ENCODE assay signal across 1 cellular context in genomic region chr17:61352771-61353170, GRCh38.
TF ChIP-seq lines count a peak whose summit lies in the region.

No MANE protein-coding gene starts in this region.

TF ChIP-seq in WTC11, 78 proteins besides CTCF, POLR2A, EP300 and RAD21 (continued from another document):
- TF ChIP-seq ZSCAN18 (CRISPR knock-in tag; IDR thresholded peaks at IDR 0.05): no peak
- TF ChIP-seq ZNF281 (CRISPR knock-in tag; IDR thresholded peaks at IDR 0.05): no peak
- TF ChIP-seq, protein P1, sequence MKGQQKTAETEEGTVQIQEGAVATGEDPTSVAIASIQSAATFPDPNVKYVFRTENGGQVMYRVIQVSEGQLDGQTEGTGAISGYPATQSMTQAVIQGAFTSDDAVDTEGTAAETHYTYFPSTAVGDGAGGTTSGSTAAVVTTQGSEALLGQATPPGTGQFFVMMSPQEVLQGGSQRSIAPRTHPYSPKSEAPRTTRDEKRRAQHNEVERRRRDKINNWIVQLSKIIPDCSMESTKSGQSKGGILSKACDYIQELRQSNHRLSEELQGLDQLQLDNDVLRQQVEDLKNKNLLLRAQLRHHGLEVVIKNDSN (CRISPR knock-in tag; IDR thresholded peaks at IDR 0.05): no peak
- TF ChIP-seq, protein P2, sequence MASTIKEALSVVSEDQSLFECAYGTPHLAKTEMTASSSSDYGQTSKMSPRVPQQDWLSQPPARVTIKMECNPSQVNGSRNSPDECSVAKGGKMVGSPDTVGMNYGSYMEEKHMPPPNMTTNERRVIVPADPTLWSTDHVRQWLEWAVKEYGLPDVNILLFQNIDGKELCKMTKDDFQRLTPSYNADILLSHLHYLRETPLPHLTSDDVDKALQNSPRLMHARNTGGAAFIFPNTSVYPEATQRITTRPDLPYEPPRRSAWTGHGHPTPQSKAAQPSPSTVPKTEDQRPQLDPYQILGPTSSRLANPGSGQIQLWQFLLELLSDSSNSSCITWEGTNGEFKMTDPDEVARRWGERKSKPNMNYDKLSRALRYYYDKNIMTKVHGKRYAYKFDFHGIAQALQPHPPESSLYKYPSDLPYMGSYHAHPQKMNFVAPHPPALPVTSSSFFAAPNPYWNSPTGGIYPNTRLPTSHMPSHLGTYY (CRISPR knock-in tag; IDR thresholded peaks at IDR 0.05): no peak
